ENCODE assay signal across 11 cellular contexts in genomic region chr17:66661411-66661843, GRCh38.
DNase-seq lines count a peak whose midpoint lies in the region; ATAC-seq and TF ChIP-seq lines count a peak whose summit lies in the region.
"Had no signal": no experiment of that assay in that cellular context is flagged by ENCODE, and none has a peak within 500 bp of the region (broad histone marks: within the 10 kb centered on the region; RNA-seq: fewer than 3 reads in every experiment).

No MANE protein-coding gene starts in this region.

- no peak overlapping the region for H3K27ac ChIP-seq in HL-60 (replicated peaks)
- H3K27ac ChIP-seq: pancreas had no signal

- H3K27me3 ChIP-seq in HL-60 (ENCODE audit: insufficient read depth, poor library complexity, severe bottlenecking): no peaks in the 10 kb centered on the region
- H3K27me3 ChIP-seq: pancreas had no signal

- TF ChIP-seq CTCF in HL-60 (IDR thresholded peaks at IDR 0.05; ENCODE audit: insufficient read depth, low read length): no peak

- peak; percentile 96 for DNase-seq in DMS153 (lab: John Stamatoyannopoulos, UW)
- DNase-seq in HL-60 (ENCODE audit: low read depth in 1 of 2, low spot score in 1 of 2): peak; percentile 22 to 53
- peak; percentile 59 for DNase-seq in RPMI8226
- peak; percentile 58 for DNase-seq in iris pigment epithelial cell (ENCODE audit: low read depth)
- DNase-seq in NK-92 (lab: John Stamatoyannopoulos, UW; ENCODE audit: unreplicated experiment): no peak
- DNase-seq in stimulated activated CD4-positive, alpha-beta T cell treated with anti-CD3 and anti-CD28 coated beads, Interleukin-4, amount 100 ng/mL, for 1 hour: no peak
- no peak for DNase-seq in retina
- DNase-seq: amygdala, pancreas had no signal

- no peak overlapping the region for H3K4me3 ChIP-seq in HL-60 (replicated peaks; ENCODE audit: insufficient read depth, low read length)
- H3K4me3 ChIP-seq: HAP-1, pancreas had no signal

- no peak for ATAC-seq in HG03095 (IDR thresholded peaks at IDR 0.05; ENCODE audit: unreplicated experiment)

Comparison
In these comparisons a context has a peak if more than half of its experiments do, and no peak if none do; other contexts are left out.
1. DNase-seq: peak in DMS153 (single experiment), HL-60 (2 of 2), RPMI8226 (single experiment) and iris pigment epithelial cell (single experiment); none in NK-92 (single experiment), stimulated activated CD4-positive, alpha-beta T cell treated with anti-CD3 and anti-CD28 coated beads, Interleukin-4, amount 100 ng/mL, for 1 hour (single experiment) and retina (single experiment).